8 cellular contexts compared by ENCODE assay signal in genomic region chr12:34038357-34038756, GRCh38. TPM values are rescaled to one million over a fixed set of nuclear protein-coding genes. Genes with fewer than 3 reads are reported as not detected.
DNase-seq lines count a peak whose midpoint lies in the region; ATAC-seq and TF ChIP-seq lines count a peak whose summit lies in the region.
"Not testable (repeated sequence)": the region's sequence is repeated elsewhere in the genome, so short reads cannot be mapped to it uniquely, and the experiment has no call there.

No MANE protein-coding gene starts in this region.

- H3K27me3 Mint-ChIP-seq in Caco-2 (ENCODE audit: insufficient read depth, unreplicated experiment); MCF 10A (ENCODE audit: insufficient read depth, unreplicated experiment): not testable (repeated sequence)

- RAD21 ChIA-PET in HCT116 (lab: Charles Lee; ENCODE audit: low non-redundant PET in 1 of 2, low total read pairs in 2 of 2, uncharacterized antibody in 2 of 2, unreplicated experiment in 2 of 2), result not testable (repeated sequence)

- H3K9me2 ChIP-seq in HCT116 (ENCODE audit: insufficient read depth), result not testable (repeated sequence)

- H3K4me3 ChIP-seq in Caco-2 (ENCODE audit: low read depth, low read length); HCT116 (replicated peaks in 1 of 2; ENCODE audit: low read depth in 1 of 2, low read length in 2 of 2); heart right ventricle: not testable (repeated sequence)

- H3K36me3 ChIP-seq in Caco-2 (ENCODE audit: control insufficient read depth, insufficient read depth, low read length); HCT116 (ENCODE audit: control insufficient read depth in 1 of 2, insufficient read depth in 2 of 2, low read length in 2 of 2); heart right ventricle: not testable (repeated sequence)

- not testable (repeated sequence) for H3K9me3 Mint-ChIP-seq in Caco-2 (ENCODE audit: unreplicated experiment); MCF 10A (ENCODE audit: unreplicated experiment)

- not testable (repeated sequence) for H2AFZ ChIP-seq in HCT116 (ENCODE audit: low read depth, low read length, poor library complexity, severe bottlenecking)

- CTCF ChIA-PET in Caco-2 (lab: Charles Lee); HCT116 (lab: Charles Lee): not testable (repeated sequence)
- CTCF ChIA-PET in MCF 10A (lab: Yijun Ruan, JAX), result interaction anchor here (0.7 to 1.2 kb wide), 4 partner anchors 9 to 630 kb away, joined by 3 to 5 read pairs (median 4); no protein-coding TSS in a partner anchor

- TF ChIP-seq POLR2A in HCT116 (IDR thresholded peaks at IDR 0.05; ENCODE audit: borderline replicate concordance, extremely low read depth, insufficient read depth, insufficient read length), result not testable (repeated sequence)

- not testable (repeated sequence) for H3K27me3 ChIP-seq in Caco-2 (replicated peaks; ENCODE audit: control insufficient read depth, insufficient read depth, low read length); HCT116 (ENCODE audit: insufficient read depth, low read length); heart right ventricle

- not testable (repeated sequence) for H3K27ac Mint-ChIP-seq in Caco-2 (ENCODE audit: unreplicated experiment); MCF 10A (ENCODE audit: low read depth, unreplicated experiment)

- H3K9ac ChIP-seq in HCT116 (ENCODE audit: low read length), result not testable (repeated sequence)

- TF ChIP-seq RAD21 in HCT116 (IDR thresholded peaks at IDR 0.05; ENCODE audit: low read depth), result peak; percentile 54

- H3K4me1 Mint-ChIP-seq in Caco-2 (ENCODE audit: low read depth, unreplicated experiment); MCF 10A (ENCODE audit: insufficient read depth, unreplicated experiment): not testable (repeated sequence)

- TF ChIP-seq CTCF in Caco-2 (IDR thresholded peaks at IDR 0.05; ENCODE audit: insufficient read depth in 1 of 2, low read depth in 1 of 2, low read length in 1 of 2, severe bottlenecking in 1 of 2, unreplicated experiment in 1 of 2), result peak; percentile 38 to 41
- peak in 1 of 3 experiments; percentile 41; a peak in 2 of 6 replicates for TF ChIP-seq CTCF in HCT116 (IDR thresholded peaks at IDR 0.05 in 2 of 3, conservative IDR thresholded peaks at IDR 0.05 in 1 of 3; ENCODE audit: borderline replicate concordance in 1 of 3, insufficient read depth in 1 of 3, low read depth in 2 of 3, low read length in 2 of 3)
- TF ChIP-seq CTCF in MCF 10A (IDR thresholded peaks at IDR 0.05; ENCODE audit: unreplicated experiment), result peak; percentile 31
- TF ChIP-seq CTCF in heart right ventricle (IDR thresholded peaks at IDR 0.05), result peak in 7 of 9 donors; percentile 8 to 33 (median 26)

- not testable (repeated sequence) for H3K27ac ChIP-seq in HCT116 (ENCODE audit: low read depth, low read length); heart right ventricle

- not testable (repeated sequence) for H3K9me3 ChIP-seq in Caco-2; HCT116 (ENCODE audit: control insufficient read depth in 1 of 2, insufficient read depth in 1 of 2, low read depth in 1 of 2, low read length in 2 of 2); heart right ventricle

- WGBS in heart right ventricle, 2 donors, result 80 to 81% methylated on average over 3 of the region's 3 CpGs

- not testable (repeated sequence) for H3K4me1 ChIP-seq in Caco-2; HCT116 (ENCODE audit: control insufficient read depth in 1 of 2, insufficient read depth in 2 of 2, low read length in 2 of 2); heart right ventricle

- POLR2A ChIA-PET in Caco-2 (lab: Charles Lee); HCT116 (lab: Charles Lee); MCF 10A (lab: Yijun Ruan, JAX): not testable (repeated sequence)

- not testable (repeated sequence) for H3K79me2 ChIP-seq in HCT116 (ENCODE audit: insufficient read depth, low read length)

- DNase-seq in Caco-2, result peak in 1 of 2 experiments; percentile 36
- not testable (repeated sequence) for DNase-seq in HCT116 (ENCODE audit: low read depth, low spot score); heart right ventricle
- DNase-seq in NAMALWA (ENCODE audit: low spot score), result peak; percentile 58
- peak; percentile 12 for DNase-seq in NCI-H526 treated with DMSO at 0.1 percent for 48 hours (lab: John Stamatoyannopoulos, UW)
- peak; percentile 24 for DNase-seq in SIG-M5 treated with dmso at 0.1 percent for 504 hours (lab: John Stamatoyannopoulos, UW; ENCODE audit: unreplicated experiment)
- DNase-seq in MCF 10A (ENCODE audit: unreplicated experiment), result peak; percentile 35
- peak; percentile 41 for DNase-seq in superior temporal gyrus (ENCODE audit: extremely low spot score)

- intact Hi-C loops in Caco-2 (cut with micrococcal nuclease; ENCODE audit: unreplicated experiment) (loop anchor here (1.0 to 2.0 kb wide), 2 partner anchors 84 to 587 kb away; no protein-coding TSS in a partner anchor), HCT116 (cut with micrococcal nuclease) (loop anchor here (1.0 to 5.0 kb wide), 3 partner anchors 84 to 587 kb away; no protein-coding TSS in a partner anchor), MCF 10A (cut with micrococcal nuclease) (loop anchor here (1.0 to 2.0 kb wide), 2 partner anchors 180 to 587 kb away; no protein-coding TSS in a partner anchor), heart right ventricle (cut with DNase I) (loop anchor here in 5 of 10 donors (5.0 to 10.0 kb wide), 3 partner anchors 176 to 586 kb away; no protein-coding TSS in a partner anchor)

- H3K36me3 Mint-ChIP-seq in Caco-2 (ENCODE audit: insufficient read depth, unreplicated experiment); MCF 10A (ENCODE audit: insufficient read depth, unreplicated experiment): not testable (repeated sequence)

- H3K4me3 Mint-ChIP-seq in Caco-2 (ENCODE audit: unreplicated experiment); MCF 10A (ENCODE audit: unreplicated experiment): not testable (repeated sequence)

- BruUV-seq in Caco-2 (replicated peaks; lab: Mats Ljungman, UMichigan); HCT116 (replicated peaks; lab: Mats Ljungman, UMichigan); MCF 10A (replicated peaks; lab: Mats Ljungman, UMichigan): not testable (repeated sequence)

- not testable (repeated sequence) for ATAC-seq in HCT116, heart right ventricle

- H3K4me2 ChIP-seq in HCT116 (ENCODE audit: low read length), result not testable (repeated sequence)

- H4K20me1 ChIP-seq in HCT116 (ENCODE audit: insufficient read depth), result not testable (repeated sequence)

RNA-seq across cellular contexts. Expression of gene ALG10, which starts 16.1 kb away (rescaled TPM):
- total RNA-seq in Caco-2 (2022), result 14.7 and 18.8 TPM in 2 replicates
- total RNA-seq in HCT116 (2021; ENCODE audit: unreplicated experiment), result 9.6 TPM
- 2.8 and 5.1 TPM in 2 replicates for polyA plus RNA-seq in HCT116 (2012)
- total RNA-seq in MCF 10A (2022), result 7.6 and 7.8 TPM in 2 replicates
- total RNA-seq in heart right ventricle, result 1 to 10 TPM; 2.9 to 7.5 (median 4.7) TPM
- polyA plus RNA-seq in heart right ventricle, result 1 to 10 TPM in 1 of 2 donors, under 1 TPM in 1; 0.59 to 1.2 TPM
